Comparison of ENCODE assay signal across 15 cellular contexts in genomic region chr5:168329302-168329701, GRCh38. TPM values are rescaled to one million over a fixed set of nuclear protein-coding genes. Genes with fewer than 3 reads are reported as not detected.
DNase-seq lines count a peak whose midpoint lies in the region; ATAC-seq and TF ChIP-seq lines count a peak whose summit lies in the region.
"Had no signal": no experiment of that assay in that cellular context is flagged by ENCODE, and none has a peak within 500 bp of the region (broad histone marks: within the 10 kb centered on the region; RNA-seq: fewer than 3 reads in every experiment).

No MANE protein-coding gene starts in this region.

- H4K91ac ChIP-seq in IMR-90 (ENCODE audit: insufficient read depth, low read depth, low read length), result peak overlapping the region; percentile 26; the same call in 1 of the 2 replicates

- 7% methylated on average over 2 of the region's 4 CpGs; no CpG with 5 or more reads in 1 of the 2 experiments for WGBS in IMR-90 (ENCODE audit: extremely low coverage in 2 of 2, insufficient read length in 1 of 2), 2 experiments
- WGBS in transverse colon (ENCODE audit: low coverage in 1 of 2), 2 donors, result 9% methylated on average over 4 of the region's 4 CpGs

- H3K36me3 Mint-ChIP-seq in endothelial cell (ENCODE audit: low read depth, unreplicated experiment), result no peaks in the 10 kb centered on the region
- H3K36me3 Mint-ChIP-seq in stimulated activated naive B cell treated with anti-CD40 and anti-IgM and Interleukin-4, amounts not matched to agents 10 μg/mL and 1 μg/mL and 100 μg/mL, for 72 hours, result no peaks in the 10 kb centered on the region

- H3K9ac ChIP-seq in IMR-90 (ENCODE audit: low read depth, low read length), result no peak overlapping the region

- peaks cover 8% of the 10 kb centered on the region for H3K27me3 Mint-ChIP-seq in endothelial cell (ENCODE audit: unreplicated experiment)
- H3K27me3 Mint-ChIP-seq in stimulated activated naive B cell treated with anti-CD40 and anti-IgM and Interleukin-4, amounts not matched to agents 10 μg/mL and 1 μg/mL and 100 μg/mL, for 72 hours, result peaks cover 17 to 21% of the 10 kb centered on the region in 2 donors

- peak overlapping the region; percentile 62; the same call in 1 of the 2 replicates for H3K4ac ChIP-seq in IMR-90 (ENCODE audit: low read depth, low read length)

- peak overlapping the region; percentile 36 for H3K18ac ChIP-seq in IMR-90 (ENCODE audit: low read depth, low read length)

- peak overlapping the region; percentile 57 to 59; a peak in 2 of 4 replicates for H4K8ac ChIP-seq in IMR-90 (ENCODE audit: low read depth in 2 of 2, low read length in 2 of 2)

- peak overlapping the region; percentile 70 for H2BK20ac ChIP-seq in IMR-90 (ENCODE audit: low read depth, low read length)

- H2AFZ ChIP-seq in IMR-90 (replicated peaks; ENCODE audit: low read length, poor library complexity), result no peak overlapping the region

- peak overlapping the region; percentile 31; the same call in 1 of the 2 replicates for H3K27ac ChIP-seq in IMR-90 (ENCODE audit: insufficient read depth, low read length)
- H3K27ac ChIP-seq in lower lobe of right lung, result peak overlapping the region; percentile 42
- H3K27ac ChIP-seq in transverse colon, result peak overlapping the region; percentile 58 to 69 (median 60)

- peak overlapping the region; percentile 34 for H2BK5ac ChIP-seq in IMR-90 (ENCODE audit: low read depth, low read length, poor library complexity, severe bottlenecking)

- H3K4me1 Mint-ChIP-seq in endothelial cell (ENCODE audit: unreplicated experiment), result peaks cover 13% of the 10 kb centered on the region
- H3K4me1 Mint-ChIP-seq in stimulated activated naive B cell treated with anti-CD40 and anti-IgM and Interleukin-4, amounts not matched to agents 10 μg/mL and 1 μg/mL and 100 μg/mL, for 72 hours, result peaks cover 0 to 3% of the 10 kb centered on the region in 2 donors

- H2AK9ac ChIP-seq in IMR-90 (replicated peaks; ENCODE audit: low read depth, low read length, poor library complexity), result no peak overlapping the region

- no peak for TF ChIP-seq RAD21 in IMR-90 (IDR thresholded peaks at IDR 0.05; ENCODE audit: low read length)

- H3K23ac ChIP-seq in IMR-90 (ENCODE audit: low read depth, low read length), result no peak overlapping the region

- no peak overlapping the region; the same call in 1 of the 2 replicates for H3K56ac ChIP-seq in IMR-90 (ENCODE audit: extremely low read depth, insufficient read depth, low read length)

- H4K20me1 ChIP-seq in IMR-90 (ENCODE audit: insufficient read depth, low read length), result no peaks in the 10 kb centered on the region

- H3K9me1 ChIP-seq in IMR-90 (ENCODE audit: insufficient read depth, low read length), result peaks cover 14% of the 10 kb centered on the region

- TF ChIP-seq POLR2A in IMR-90 (IDR thresholded peaks at IDR 0.05; ENCODE audit: low read depth, low read length) (no peak), transverse colon (IDR thresholded peaks at IDR 0.05) (no peak)

- peak overlapping the region; percentile 63 for H3K4me2 ChIP-seq in IMR-90 (ENCODE audit: low read depth, low read length)

- H3K4me3 ChIP-seq in IMR-90 (ENCODE audit: insufficient read depth, low read depth, low read length), result no peak overlapping the region
- H3K4me3 ChIP-seq in lower lobe of right lung, result no peak overlapping the region
- H3K4me3 ChIP-seq in transverse colon, result no peak overlapping the region

- peak overlapping the region; percentile 42 for H2BK120ac ChIP-seq in IMR-90 (ENCODE audit: low read depth, low read length)

- no peak for TF ChIP-seq EP300 in transverse colon (IDR thresholded peaks at IDR 0.05; ENCODE audit: low read depth)

- no peaks in the 10 kb centered on the region for H3K9me3 Mint-ChIP-seq in endothelial cell (ENCODE audit: unreplicated experiment)
- H3K9me3 Mint-ChIP-seq in stimulated activated naive B cell treated with anti-CD40 and anti-IgM and Interleukin-4, amounts not matched to agents 10 μg/mL and 1 μg/mL and 100 μg/mL, for 72 hours, result no peaks in the 10 kb centered on the region

- H3K79me1 ChIP-seq in IMR-90 (ENCODE audit: low read depth in 1 of 2, low read length in 2 of 2), result peaks cover 14 to 28% of the 10 kb centered on the region in 2 experiments

- no peak overlapping the region for H3K4me3 Mint-ChIP-seq in endothelial cell (ENCODE audit: unreplicated experiment)
- H3K4me3 Mint-ChIP-seq in stimulated activated naive B cell treated with anti-CD40 and anti-IgM and Interleukin-4, amounts not matched to agents 10 μg/mL and 1 μg/mL and 100 μg/mL, for 72 hours, result no peak overlapping the region

- no peaks in the 10 kb centered on the region for H3K27me3 ChIP-seq in IMR-90 (ENCODE audit: control insufficient read depth, insufficient read depth, low read length)
- H3K27me3 ChIP-seq in lower lobe of right lung (ENCODE audit: low read depth), result no peaks in the 10 kb centered on the region
- H3K27me3 ChIP-seq in transverse colon, result no peaks in the 10 kb centered on the region

- in situ Hi-C loops in IMR-90 (cut with MboI; ENCODE audit: low sequenced_read_pairs), result no loop called here
- in situ Hi-C loops in transverse colon (cut with MboI; ENCODE audit: low pct_ligation_motif_present in 1 of 4, low pct_unique_long_range_greater_than_20kb in 1 of 4, low sequenced_read_pairs in 3 of 4), result no loop called here

- peak overlapping the region; percentile 20 for H3K27ac Mint-ChIP-seq in endothelial cell (ENCODE audit: unreplicated experiment)
- no peak overlapping the region for H3K27ac Mint-ChIP-seq in stimulated activated naive B cell treated with anti-CD40 and anti-IgM and Interleukin-4, amounts not matched to agents 10 μg/mL and 1 μg/mL and 100 μg/mL, for 72 hours

- H3K36me3 ChIP-seq in IMR-90 (ENCODE audit: control insufficient read depth, insufficient read depth, low read length) (no peaks in the 10 kb centered on the region), lower lobe of right lung (no peaks in the 10 kb centered on the region), transverse colon (no peaks in the 10 kb centered on the region)

- peaks cover 29% of the 10 kb centered on the region for H3K4me1 ChIP-seq in IMR-90 (ENCODE audit: control insufficient read depth, insufficient read depth, low read length)
- peaks cover 17% of the 10 kb centered on the region for H3K4me1 ChIP-seq in lower lobe of right lung
- peaks cover 4 to 22% (median 16%) of the 10 kb centered on the region in 4 donors for H3K4me1 ChIP-seq in transverse colon

- no TSS peak for BruUV-seq in IMR-90 (replicated peaks; lab: Mats Ljungman, UMichigan)

- CTCF ChIA-PET in IMR-90 (lab: Yijun Ruan, JAX), result interaction anchor here (0.5 to 0.9 kb wide), 2 partner anchors 34 to 134 kb away, joined by 3 to 4 read pairs; no protein-coding TSS in a partner anchor

- H3K9me3 ChIP-seq in IMR-90 (ENCODE audit: control insufficient read depth, insufficient read depth, low read length) (no peaks in the 10 kb centered on the region), lower lobe of right lung (no peaks in the 10 kb centered on the region), transverse colon (no peaks in the 10 kb centered on the region)

- H2BK15ac ChIP-seq in IMR-90 (ENCODE audit: low read depth, low read length), result 0 out of 3 replicates have a peak overlapping the region, but pooled peaks have one; percentile 36

- no peak overlapping the region for H3K14ac ChIP-seq in IMR-90 (replicated peaks; ENCODE audit: low read depth, low read length)

- ATAC-seq in IMR-90 (ENCODE audit: low read depth), result peak; percentile 46
- ATAC-seq in lower lobe of right lung, result peak; percentile 59 to 78
- ATAC-seq in stimulated activated naive B cell treated with anti-CD40 and anti-IgM and Interleukin-4, amounts not matched to agents 10 μg/mL and 1 μg/mL and 100 μg/mL, for 72 hours (replicated peaks), result no peak

- no peak overlapping the region; the same call in 1 of the 2 replicates for H2AK5ac ChIP-seq in IMR-90 (ENCODE audit: low read depth, low read length)

- peak; percentile 35 for DNase-seq in IMR-90
- DNase-seq in endothelial cell (ENCODE audit: low spot score), result no peak
- no peak for DNase-seq in lower lobe of right lung
- DNase-seq in transverse colon, result no peak
- no peak for DNase-seq in NCI-H1417 (lab: John Stamatoyannopoulos, UW)
- no peak for DNase-seq in dermis blood vessel endothelial cell
- DNase-seq in stimulated activated naive B cell treated with anti-CD40 and anti-IgM and Interleukin-4, amounts not matched to agents 10 μg/mL and 1 μg/mL and 100 μg/mL, for 72 hours, result no peak
- no peak for DNase-seq in SHP77 (lab: John Stamatoyannopoulos, UW)
- DNase-seq: activated CD4-positive, alpha-beta T cell treated with anti-CD3 and anti-CD28 coated beads, Interleukin-2, amount 50 U/mL, for 4 hours; activated naive CD4-positive, alpha-beta T cell treated with anti-CD3 and anti-CD28 coated beads, Interleukin-2, amount 50 U/mL, for 16 hours; activated T-cell treated with anti-CD3 and anti-CD28 coated beads, Interleukin-2, amount 50 U/mL, for 1 hour; effector CD4-positive, alpha-beta T cell; hippocampal formation; stimulated activated CD4-positive, alpha-beta T cell treated with anti-CD3 and anti-CD28 coated beads, Interleukin-4, amount 100 ng/mL, for 1 hour; stimulated activated CD8-positive, alpha-beta memory T cell treated with anti-CD3 and anti-CD28 coated beads, Interleukin-4, amount 100 ng/mL, for 48 hours had no signal

- intact Hi-C loops in IMR-90 (cut with micrococcal nuclease) (no loop called here), lower lobe of right lung (cut with DNase I) (no loop called here), transverse colon (cut with DNase I; ENCODE audit: low total_unique reads) (no loop called here)

- no peak overlapping the region for H4K5ac ChIP-seq in IMR-90 (ENCODE audit: low read depth, low read length)

- dilution Hi-C loops in IMR-90 (cut with HindIII; ENCODE audit: low sequenced_read_pairs, unreplicated experiment), result no loop called here

- POLR2A ChIA-PET in IMR-90 (lab: Charles Lee; ENCODE audit: unreplicated experiment), result no interaction called here

- TF ChIP-seq CTCF in IMR-90 (conservative IDR thresholded peaks at IDR 0.05; ENCODE audit: low read depth, low read length) (no peak), endothelial cell (IDR thresholded peaks at IDR 0.05; ENCODE audit: unreplicated experiment) (no peak), lower lobe of right lung (IDR thresholded peaks at IDR 0.05) (no peak), transverse colon (IDR thresholded peaks at IDR 0.05) (no peak)

TF ChIP-seq in IMR-90, 13 proteins besides CTCF, POLR2A, EP300 and RAD21:
- no peak for TF ChIP-seq MAFK (IDR thresholded peaks at IDR 0.05; ENCODE audit: low read depth, low read length)
- no peak for TF ChIP-seq MAZ (IDR thresholded peaks at IDR 0.05; ENCODE audit: borderline replicate concordance, low read depth, low read length)
- no peak for TF ChIP-seq CHD1 (IDR thresholded peaks at IDR 0.05; ENCODE audit: low read depth, low read length)
- TF ChIP-seq FOS (IDR thresholded peaks at IDR 0.05; ENCODE audit: low read depth, low read length), result no peak
- TF ChIP-seq CEBPB (IDR thresholded peaks at IDR 0.05; ENCODE audit: low read depth, low read length), result no peak

RNA-seq across cellular contexts. Expression of gene WWC1, which starts 37.9 kb away (rescaled TPM):
- total RNA-seq in IMR-90 (2012; rRNA removed) (9.1 and 10.3 TPM in 2 replicates), endothelial cell (ENCODE audit: unreplicated experiment) (1.1 TPM), lower lobe of right lung (61.9 TPM), transverse colon (10 to 100 TPM; 10.1 to 34.8 (median 16.8) TPM), dermis blood vessel endothelial cell (1.1 and 26.2 TPM in 2 replicates)
- polyA plus RNA-seq in IMR-90 (2012; rRNA removed), result 10.1 and 10.3 TPM in 2 replicates
- polyA plus RNA-seq in IMR-90 (2012; cell fraction: cytosol; rRNA removed), result 6.8 TPM in 2 replicates
- polyA plus RNA-seq in IMR-90 (2012; cell fraction: nucleus; rRNA removed; ENCODE audit: low replicate concordance), result 5.9 and 8.3 TPM in 2 replicates

Comparison
In these comparisons a context has a peak if more than half of its experiments do, and no peak if none do; other contexts are left out.
1. ATAC-seq: peak in IMR-90 (single experiment) and lower lobe of right lung (2 of 2); none in stimulated activated naive B cell treated with anti-CD40 and anti-IgM and Interleukin-4, amounts not matched to agents 10 μg/mL and 1 μg/mL and 100 μg/mL, for 72 hours (0 of 2).
2. Peak in every context shown above with its lines, with median percentiles within 50 percentile points of each other: H3K27ac ChIP-seq.